Comparison of ENCODE assay signal across 1 cellular context in the genomic region with DNA sequence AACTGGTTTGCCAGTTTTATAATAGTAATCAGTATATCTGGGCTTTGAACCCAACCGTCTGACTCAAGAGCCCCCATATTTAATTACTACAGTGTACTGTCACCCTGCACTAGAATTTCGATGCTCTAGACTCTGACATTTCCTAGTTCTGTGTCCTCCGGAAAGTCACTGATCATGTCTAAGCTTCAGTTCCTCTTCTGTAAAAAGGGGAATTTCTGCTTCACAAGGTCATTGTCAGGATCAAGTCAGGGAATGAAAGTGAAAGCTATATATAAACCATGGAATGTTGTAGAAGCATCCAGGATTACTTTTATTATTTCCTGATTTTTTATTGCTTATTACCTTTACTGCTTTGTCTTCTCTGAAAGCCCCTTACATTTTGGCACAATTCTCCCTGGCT.
TF ChIP-seq lines count a peak whose summit lies in the region.

No MANE protein-coding gene starts in this region.

TF ChIP-seq in GM12878, 131 proteins besides CTCF, POLR2A, EP300 and RAD21 (continued from another document):
- TF ChIP-seq, protein P1, sequence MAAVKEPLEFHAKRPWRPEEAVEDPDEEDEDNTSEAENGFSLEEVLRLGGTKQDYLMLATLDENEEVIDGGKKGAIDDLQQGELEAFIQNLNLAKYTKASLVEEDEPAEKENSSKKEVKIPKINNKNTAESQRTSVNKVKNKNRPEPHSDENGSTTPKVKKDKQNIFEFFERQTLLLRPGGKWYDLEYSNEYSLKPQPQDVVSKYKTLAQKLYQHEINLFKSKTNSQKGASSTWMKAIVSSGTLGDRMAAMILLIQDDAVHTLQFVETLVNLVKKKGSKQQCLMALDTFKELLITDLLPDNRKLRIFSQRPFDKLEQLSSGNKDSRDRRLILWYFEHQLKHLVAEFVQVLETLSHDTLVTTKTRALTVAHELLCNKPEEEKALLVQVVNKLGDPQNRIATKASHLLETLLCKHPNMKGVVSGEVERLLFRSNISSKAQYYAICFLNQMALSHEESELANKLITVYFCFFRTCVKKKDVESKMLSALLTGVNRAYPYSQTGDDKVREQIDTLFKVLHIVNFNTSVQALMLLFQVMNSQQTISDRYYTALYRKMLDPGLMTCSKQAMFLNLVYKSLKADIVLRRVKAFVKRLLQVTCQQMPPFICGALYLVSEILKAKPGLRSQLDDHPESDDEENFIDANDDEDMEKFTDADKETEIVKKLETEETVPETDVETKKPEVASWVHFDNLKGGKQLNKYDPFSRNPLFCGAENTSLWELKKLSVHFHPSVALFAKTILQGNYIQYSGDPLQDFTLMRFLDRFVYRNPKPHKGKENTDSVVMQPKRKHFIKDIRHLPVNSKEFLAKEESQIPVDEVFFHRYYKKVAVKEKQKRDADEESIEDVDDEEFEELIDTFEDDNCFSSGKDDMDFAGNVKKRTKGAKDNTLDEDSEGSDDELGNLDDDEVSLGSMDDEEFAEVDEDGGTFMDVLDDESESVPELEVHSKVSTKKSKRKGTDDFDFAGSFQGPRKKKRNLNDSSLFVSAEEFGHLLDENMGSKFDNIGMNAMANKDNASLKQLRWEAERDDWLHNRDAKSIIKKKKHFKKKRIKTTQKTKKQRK (IDR thresholded peaks at IDR 0.05; ENCODE audit: low read depth, low read length): no peak
- TF ChIP-seq, protein P2, sequence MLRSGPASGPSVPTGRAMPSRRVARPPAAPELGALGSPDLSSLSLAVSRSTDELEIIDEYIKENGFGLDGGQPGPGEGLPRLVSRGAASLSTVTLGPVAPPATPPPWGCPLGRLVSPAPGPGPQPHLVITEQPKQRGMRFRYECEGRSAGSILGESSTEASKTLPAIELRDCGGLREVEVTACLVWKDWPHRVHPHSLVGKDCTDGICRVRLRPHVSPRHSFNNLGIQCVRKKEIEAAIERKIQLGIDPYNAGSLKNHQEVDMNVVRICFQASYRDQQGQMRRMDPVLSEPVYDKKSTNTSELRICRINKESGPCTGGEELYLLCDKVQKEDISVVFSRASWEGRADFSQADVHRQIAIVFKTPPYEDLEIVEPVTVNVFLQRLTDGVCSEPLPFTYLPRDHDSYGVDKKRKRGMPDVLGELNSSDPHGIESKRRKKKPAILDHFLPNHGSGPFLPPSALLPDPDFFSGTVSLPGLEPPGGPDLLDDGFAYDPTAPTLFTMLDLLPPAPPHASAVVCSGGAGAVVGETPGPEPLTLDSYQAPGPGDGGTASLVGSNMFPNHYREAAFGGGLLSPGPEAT (IDR thresholded peaks at IDR 0.05; ENCODE audit: low read depth): peak; percentile 75
- TF ChIP-seq DPF2 (IDR thresholded peaks at IDR 0.05): peak; percentile 49; the same call in 1 of the 2 replicates
- TF ChIP-seq, protein P3, sequence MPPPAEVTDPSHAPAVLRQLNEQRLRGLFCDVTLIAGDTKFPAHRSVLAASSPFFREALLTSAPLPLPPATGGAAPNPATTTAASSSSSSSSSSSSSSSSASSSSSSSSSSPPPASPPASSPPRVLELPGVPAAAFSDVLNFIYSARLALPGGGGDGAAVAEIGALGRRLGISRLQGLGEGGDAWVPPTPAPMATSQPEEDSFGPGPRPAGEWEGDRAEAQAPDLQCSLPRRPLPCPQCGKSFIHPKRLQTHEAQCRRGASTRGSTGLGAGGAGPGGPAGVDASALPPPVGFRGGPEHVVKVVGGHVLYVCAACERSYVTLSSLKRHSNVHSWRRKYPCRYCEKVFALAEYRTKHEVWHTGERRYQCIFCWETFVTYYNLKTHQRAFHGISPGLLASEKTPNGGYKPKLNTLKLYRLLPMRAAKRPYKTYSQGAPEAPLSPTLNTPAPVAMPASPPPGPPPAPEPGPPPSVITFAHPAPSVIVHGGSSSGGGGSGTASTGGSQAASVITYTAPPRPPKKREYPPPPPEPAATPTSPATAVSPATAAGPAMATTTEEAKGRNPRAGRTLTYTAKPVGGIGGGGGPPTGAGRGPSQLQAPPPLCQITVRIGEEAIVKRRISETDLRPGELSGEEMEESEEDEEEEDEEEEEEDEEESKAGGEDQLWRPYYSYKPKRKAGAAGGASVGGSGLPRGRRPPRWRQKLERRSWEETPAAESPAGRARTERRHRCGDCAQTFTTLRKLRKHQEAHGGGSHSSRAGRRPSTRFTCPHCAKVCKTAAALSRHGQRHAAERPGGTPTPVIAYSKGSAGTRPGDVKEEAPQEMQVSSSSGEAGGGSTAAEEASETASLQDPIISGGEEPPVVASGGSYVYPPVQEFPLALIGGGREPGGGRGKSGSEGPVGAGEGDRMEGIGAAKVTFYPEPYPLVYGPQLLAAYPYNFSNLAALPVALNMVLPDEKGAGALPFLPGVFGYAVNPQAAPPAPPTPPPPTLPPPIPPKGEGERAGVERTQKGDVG (CRISPR knock-in tag; IDR thresholded peaks at IDR 0.05): no peak
- TF ChIP-seq ZNF24 (IDR thresholded peaks at IDR 0.05): no peak
- TF ChIP-seq NBN (IDR thresholded peaks at IDR 0.05): no peak
- TF ChIP-seq IKZF1 (conservative IDR thresholded peaks at IDR 0.05): peak; percentile 70
- TF ChIP-seq IKZF2 (IDR thresholded peaks at IDR 0.05): peak; percentile 71 to 79; a peak in 2 of 4 replicates
- no peak for TF ChIP-seq POLR2AphosphoS5 (IDR thresholded peaks at IDR 0.05; ENCODE audit: low read length)
